In the genomic region with DNA sequence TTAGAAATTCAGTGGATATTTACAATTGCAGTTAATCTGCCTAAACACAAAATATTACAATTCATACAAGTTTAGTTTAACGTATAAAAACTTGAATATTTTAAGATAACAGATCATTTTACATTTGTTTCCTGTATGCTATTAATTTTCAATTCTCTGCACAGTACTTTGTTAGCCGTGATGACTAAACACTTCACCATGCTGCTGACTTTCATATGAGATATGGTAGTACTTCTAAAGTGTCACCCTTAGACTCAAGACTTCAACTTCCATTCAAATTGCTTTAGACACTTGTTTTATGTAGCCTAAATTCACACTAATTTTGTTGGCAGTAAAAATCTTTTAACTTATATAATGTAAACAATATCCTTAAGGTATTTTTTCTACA, we compare ENCODE assay signal across 11 cellular contexts.
DNase-seq lines count a peak whose midpoint lies in the region; ATAC-seq and TF ChIP-seq lines count a peak whose summit lies in the region.
"Had no signal": no experiment of that assay in that cellular context is flagged by ENCODE, and none has a peak within 500 bp of the region (broad histone marks: within the 10 kb centered on the region; RNA-seq: fewer than 3 reads in every experiment).

No MANE protein-coding gene starts in this region.

- POLR2A ChIA-PET in Panc1 (lab: Charles Lee) = no interaction called here

- H3K9me3 ChIP-seq in Panc1 (ENCODE audit: control insufficient read depth, insufficient read depth, low read depth, low read length) (no peaks in the 10 kb centered on the region), left ventricle myocardium inferior (replicated peaks) (peaks cover 13% of the 10 kb centered on the region)
- H3K9me3 ChIP-seq: neutrophil, thyroid gland had no signal

- H3K4me3 ChIP-seq in Panc1 (ENCODE audit: low read depth in 2 of 2, low read length in 2 of 2) (peak overlapping the region; percentile 21 to 45), fibroblast of villous mesenchyme (ENCODE audit: low read depth, low read length) (peak overlapping the region; percentile 12), left ventricle myocardium inferior (no peak overlapping the region)
- H3K4me3 ChIP-seq: thyroid gland had no signal

- CTCF ChIA-PET in Panc1 (lab: Charles Lee) = no interaction called here

- intact Hi-C loops in Panc1 (cut with micrococcal nuclease; ENCODE audit: unreplicated experiment) (no loop called here), left ventricle myocardium inferior (cut with micrococcal nuclease) (no loop called here)

- no TSS peak for BruUV-seq in Panc1 (replicated peaks; lab: Mats Ljungman, UMichigan)

- H3K36me3 ChIP-seq in Panc1 (ENCODE audit: control insufficient read depth, insufficient read depth, low read length) (no peaks in the 10 kb centered on the region), left ventricle myocardium inferior (no peaks in the 10 kb centered on the region)
- H3K36me3 ChIP-seq: neutrophil, thyroid gland had no signal

- no peaks in the 10 kb centered on the region for H3K27me3 ChIP-seq in Panc1 (ENCODE audit: control insufficient read depth, insufficient read depth, low read length)
- no peaks in the 10 kb centered on the region for H3K27me3 ChIP-seq in left ventricle myocardium inferior (ENCODE audit: low read depth)
- H3K27me3 ChIP-seq: neutrophil, thyroid gland had no signal

- H3K27ac ChIP-seq in Panc1 (ENCODE audit: low read length) (peak overlapping the region; percentile 25; the same call in 1 of the 2 replicates), left ventricle myocardium inferior (replicated peaks) (no peak overlapping the region)
- H3K27ac ChIP-seq: neutrophil, thyroid gland had no signal

- in situ Hi-C loops in Panc1 (cut with HindIII; ENCODE audit: low pct_unique_long_range_greater_than_20kb, low sequenced_read_pairs) = no loop called here

- TF ChIP-seq CTCF in Panc1 (IDR thresholded peaks at IDR 0.05) (no peak), fibroblast of villous mesenchyme (IDR thresholded peaks at IDR 0.05; ENCODE audit: insufficient read depth, low read depth, low read length) (no peak), left ventricle myocardium inferior (IDR thresholded peaks at IDR 0.05; ENCODE audit: borderline replicate concordance) (no peak)

- DNase-seq in AG20443 (ENCODE audit: low spot score) (peak; percentile 9), H4 (ENCODE audit: low spot score) (peak; percentile 38), Panc1 (ENCODE audit: low read depth, low spot score) (peak; percentile 27), fibroblast of villous mesenchyme (ENCODE audit: low read depth) (peak; percentile 13), Ammon's horn (ENCODE audit: low spot score) (no peak), NCI-H1930 (lab: John Stamatoyannopoulos, UW) (no peak), GM19240 (ENCODE audit: insufficient read length, low spot score) (no peak), left ventricle myocardium inferior (no peak)
- DNase-seq: dermis blood vessel endothelial cell, thyroid gland had no signal

- no peaks in the 10 kb centered on the region for H3K4me1 ChIP-seq in Panc1 (ENCODE audit: control insufficient read depth, insufficient read depth, low read length)
- no peaks in the 10 kb centered on the region for H3K4me1 ChIP-seq in left ventricle myocardium inferior
- H3K4me1 ChIP-seq: thyroid gland had no signal

- peak; percentile 77; the same call in 1 of the 2 replicates for ATAC-seq in Panc1

Comparison
In these comparisons a context has a peak if more than half of its experiments do, and no peak if none do; other contexts are left out.
1. DNase-seq: peak in AG20443 (single experiment), H4 (single experiment), Panc1 (single experiment) and fibroblast of villous mesenchyme (single experiment); none in Ammon's horn (single experiment), NCI-H1930 (0 of 2), GM19240 (single experiment) and left ventricle myocardium inferior (single experiment).